ENCODE assay signal across 1 cellular context in genomic region chr2:26763019-26763418, GRCh38.
TF ChIP-seq lines count a peak whose summit lies in the region.

No MANE protein-coding gene starts in this region.

TF ChIP-seq in GM23338, 12 proteins besides CTCF, POLR2A, EP300 and RAD21 (continued from another document):
- TF ChIP-seq ZNF462 (CRISPR knock-in tag; IDR thresholded peaks at IDR 0.05) (no peak), REST (IDR thresholded peaks at IDR 0.05; ENCODE audit: unreplicated experiment) (no peak), ZNF114 (CRISPR knock-in tag; IDR thresholded peaks at IDR 0.05) (no peak), STAT1 (IDR thresholded peaks at IDR 0.05; ENCODE audit: unreplicated experiment) (no peak), POLR2AphosphoS5 (IDR thresholded peaks at IDR 0.05; ENCODE audit: low read depth) (no peak), JUNB (IDR thresholded peaks at IDR 0.05; ENCODE audit: unreplicated experiment) (no peak), EZH2 (IDR thresholded peaks at IDR 0.05; ENCODE audit: low read depth, unreplicated experiment) (no peak), ETS1 (IDR thresholded peaks at IDR 0.05) (no peak), ZNF331 (CRISPR knock-in tag; IDR thresholded peaks at IDR 0.05; ENCODE audit: low read depth) (no peak), EZH2phosphoT487 (IDR thresholded peaks at IDR 0.05; ENCODE audit: unreplicated experiment) (no peak)
